ENCODE assay signal across 1 cellular context in genomic region chr1:205374205-205375078, GRCh38.
TF ChIP-seq lines count a peak whose summit lies in the region.

No MANE protein-coding gene starts in this region.

TF ChIP-seq in GM23338, 12 proteins besides CTCF, POLR2A, EP300 and RAD21 (continued from another document):
- TF ChIP-seq ZNF462 (CRISPR knock-in tag; IDR thresholded peaks at IDR 0.05) (no peak), POLR2AphosphoS5 (IDR thresholded peaks at IDR 0.05; ENCODE audit: low read depth) (no peak)
TF ChIP-seq in GM23338: peak in this region for 0.
